ENCODE assay signal across 30 cellular contexts in the genomic region with DNA sequence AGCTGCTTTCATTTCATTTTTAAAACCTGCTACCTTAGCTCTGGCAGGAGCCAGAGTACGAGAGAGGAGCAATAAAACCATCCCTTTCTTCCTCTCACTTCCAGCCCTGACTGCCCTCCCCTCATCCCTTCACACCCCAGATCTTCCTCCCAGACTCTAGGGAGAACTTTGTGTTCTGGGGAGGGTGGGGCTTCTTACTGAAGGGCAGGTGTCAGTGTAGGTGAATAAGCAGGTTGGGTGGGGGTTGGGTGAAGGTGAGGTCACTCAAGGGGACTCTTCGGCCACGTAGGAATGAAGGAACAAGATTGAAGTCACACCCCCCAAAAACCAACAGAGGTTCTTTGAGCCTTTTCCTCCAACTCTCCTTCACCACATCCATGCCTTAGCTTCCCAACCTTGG.
"Had no signal": no experiment of that assay in that cellular context is flagged by ENCODE, and none has a peak within 500 bp of the region (broad histone marks: within the 10 kb centered on the region; RNA-seq: fewer than 3 reads in every experiment).

No MANE protein-coding gene starts in this region.

- DNase-seq: activated CD4-positive, alpha-beta T cell treated with anti-CD3 and anti-CD28 coated beads for 1 hour; activated CD4-positive, alpha-beta T cell treated with anti-CD3 and anti-CD28 coated beads for 48 hours; activated CD4-positive, alpha-beta T cell treated with anti-CD3 and anti-CD28 coated beads, Interleukin-2, amount 50 U/mL, for 4 hours; activated CD4-positive, CD25-positive, alpha-beta regulatory T cell; activated CD8-positive, alpha-beta T cell treated with anti-CD3 and anti-CD28 coated beads for 36 hours; activated gamma-delta T cell; activated naive CD4-positive, alpha-beta T cell treated with Interleukin-2 at 50 U/mL for 16 hours; activated naive CD8-positive, alpha-beta T cell treated with anti-CD3 and anti-CD28 coated beads, Interleukin-2, amount 10 ng/mL, durations not matched to agents 7 days and 5 days; activated T-cell treated with anti-CD3 and anti-CD28 coated beads, Interleukin-2, amount 50 U/mL, for 1 hour; activated T-cell treated with anti-CD3 and anti-CD28 coated beads, Interleukin-2, amount 50 U/mL, for 72 hours; amygdala; KG1; MM.1S; MV-4-11; NCI-H1092; NCI-H1436 treated with DMSO at 0.1 percent for 48 hours; NCI-H1694 treated with DMSO at 0.1 percent for 48 hours; NCI-H2029; NCI-H510A; NCI-H526; NCI-H748 treated with DMSO at 0.1 percent for 48 hours; NK-92 treated with Interleukin-12 subunit alpha and Interleukin-12 subunit beta, amount 100 ng/mL, for 24 hours; PC-3; Right ventricle myocardium superior; T1000; WERI-Rb-1 had no signal

- H3K27ac ChIP-seq: ascending aorta, breast epithelium, SK-N-MC, WERI-Rb-1 had no signal

- FAIRE-seq: RCC 7860 had no signal

- ATAC-seq: activated CD8-positive, alpha-beta T cell treated with anti-CD3 and anti-CD28 coated beads for 36 hours; activated T-cell treated with anti-CD3 and anti-CD28 coated beads, Interleukin-2, amount 50 U/mL, for 72 hours; PC-3 had no signal

- H3K9me3 ChIP-seq: ascending aorta, breast epithelium had no signal

- H3K36me3 ChIP-seq: ascending aorta, breast epithelium, WERI-Rb-1 had no signal

- H3K4me1 ChIP-seq: breast epithelium had no signal

- H3K4me3 ChIP-seq: ascending aorta, breast epithelium, SK-N-MC had no signal

- H3K27me3 ChIP-seq: ascending aorta, breast epithelium had no signal
